Comparison of ENCODE assay signal across 1 cellular context in the genomic region with DNA sequence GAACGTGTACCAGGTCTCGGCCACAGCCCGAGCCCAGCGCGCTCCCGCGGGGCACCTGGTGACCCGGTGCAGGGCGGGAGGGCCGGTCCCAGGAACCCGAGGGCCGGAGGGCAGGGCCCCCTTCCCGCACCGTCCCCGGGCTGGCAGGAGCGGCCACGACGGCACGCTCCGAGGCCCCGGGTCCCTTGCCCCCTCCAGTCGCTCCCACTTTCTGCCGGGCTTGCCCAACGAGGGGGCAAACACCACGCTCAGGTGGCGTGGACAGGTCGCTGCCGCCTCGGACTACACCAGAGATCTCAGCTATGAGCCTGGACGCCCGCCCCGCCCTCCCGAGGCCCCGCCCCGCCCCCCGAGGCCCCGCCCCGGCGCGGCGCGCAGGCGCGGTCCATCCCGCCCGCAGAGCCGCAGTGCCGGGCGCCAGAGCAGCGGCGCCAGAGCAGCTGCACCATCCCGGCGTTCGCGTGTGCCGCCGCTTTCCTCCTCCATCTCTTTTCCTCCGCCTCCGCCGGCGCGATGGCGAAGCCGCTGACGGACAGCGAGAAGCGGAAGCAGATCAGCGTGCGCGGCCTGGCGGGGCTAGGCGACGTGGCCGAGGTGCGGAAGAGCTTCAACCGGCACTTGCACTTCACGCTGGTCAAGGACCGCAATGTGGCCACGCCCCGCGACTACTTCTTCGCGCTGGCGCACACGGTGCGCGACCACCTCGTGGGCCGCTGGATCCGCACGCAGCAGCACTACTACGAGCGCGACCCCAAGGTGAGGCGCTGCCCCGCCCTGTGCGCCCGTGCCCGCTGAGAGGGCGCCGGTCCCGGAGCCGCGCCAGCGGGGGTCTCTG.
TF ChIP-seq lines count a peak whose summit lies in the region.

A gene (plus strand): TSS at position 420 of the 835 bp plus-strand sequence. CDS start 94 bp downstream, at position 514.

TF ChIP-seq in K562, 482 proteins besides CTCF, POLR2A, EP300 and RAD21 (continued from another document and continues in another):
- TF ChIP-seq NFIC (IDR thresholded peaks at IDR 0.05) (0 out of 2 replicates have a peak, but pooled peaks have one; percentile 21), PRPF4 (IDR thresholded peaks at IDR 0.05; ENCODE audit: insufficient read depth, low read depth, low read length, poor library complexity, severe bottlenecking) (no peak), RUNX1 (IDR thresholded peaks at IDR 0.05; ENCODE audit: low read depth) (no peak), XRCC3 (IDR thresholded peaks at IDR 0.05) (no peak), TAL1 (IDR thresholded peaks at IDR 0.05) (no peak), PTTG1 (tag; IDR thresholded peaks at IDR 0.05; ENCODE audit: low read depth) (no peak), MTA2 (IDR thresholded peaks at IDR 0.05; ENCODE audit: low read depth) (no peak), BACH1 (tag; IDR thresholded peaks at IDR 0.05) (no peak), ZNF75A (CRISPR knock-in tag; IDR thresholded peaks at IDR 0.05) (no peak), MCM2 (IDR thresholded peaks at IDR 0.05; ENCODE audit: low read depth) (no peak), MIER1 (IDR thresholded peaks at IDR 0.05; ENCODE audit: low read depth) (no peak), NEUROD1 (IDR thresholded peaks at IDR 0.05; ENCODE audit: borderline replicate concordance, low read depth, low read length, partially characterized antibody) (no peak), OTX1 (CRISPR knock-in tag; IDR thresholded peaks at IDR 0.05) (no peak), NCOA1 (IDR thresholded peaks at IDR 0.05; ENCODE audit: low read depth) (no peak), ZNF124 (CRISPR knock-in tag; IDR thresholded peaks at IDR 0.05) (no peak), MBD2 (IDR thresholded peaks at IDR 0.05; ENCODE audit: borderline replicate concordance, low read depth) (peak; percentile 41; the same call in 1 of the 2 replicates), ADNP (tag; IDR thresholded peaks at IDR 0.05) (no peak), SAP30 (IDR thresholded peaks at IDR 0.05; ENCODE audit: borderline replicate concordance, insufficient read depth, low read depth, low read length, poor library complexity, severe bottlenecking) (peak; percentile 76), TOE1 (IDR thresholded peaks at IDR 0.05; ENCODE audit: borderline replicate concordance) (no peak), TOE1 (CRISPR knock-in tag; IDR thresholded peaks at IDR 0.05; ENCODE audit: borderline replicate concordance, low read depth) (no peak), NR4A1 (CRISPR knock-in tag; IDR thresholded peaks at IDR 0.05) (no peak), NR4A1 (tag; IDR thresholded peaks at IDR 0.05) (no peak), CREB1 (IDR thresholded peaks at IDR 0.05) (peak; percentile 10; the same call in 1 of the 2 replicates), CREB1 (CRISPR knock-in tag; IDR thresholded peaks at IDR 0.05) (no peak), ZNF589 (CRISPR knock-in tag; IDR thresholded peaks at IDR 0.05; ENCODE audit: low read depth) (no peak), EGR1 (conservative IDR thresholded peaks at IDR 0.05) (no peak), KLF1 (tag; IDR thresholded peaks at IDR 0.05) (0 out of 2 replicates have a peak, but pooled peaks have one; percentile 33), POLR3G (IDR thresholded peaks at IDR 0.05; ENCODE audit: extremely low read depth, insufficient read length, insufficient replicate concordance) (no peak), DMBX1 (CRISPR knock-in tag; IDR thresholded peaks at IDR 0.05; ENCODE audit: borderline replicate concordance) (no peak), U2AF1 (optimal IDR thresholded peaks at IDR 0.05; ENCODE audit: low read depth, low read length) (no peak), PHF8 (IDR thresholded peaks at IDR 0.05; ENCODE audit: borderline replicate concordance, low read length) (peak; percentile 88; the same call in 1 of the 2 replicates), MYC (IDR thresholded peaks at IDR 0.05; ENCODE audit: low read depth, low read length) (peak; percentile 55; the same call in 1 of the 2 replicates), MYC (CRISPR knock-in tag; IDR thresholded peaks at IDR 0.05; ENCODE audit: borderline replicate concordance, low read depth) (no peak), CXXC5 (CRISPR knock-in tag; IDR thresholded peaks at IDR 0.05) (peak; percentile 81)
- TF ChIP-seq, protein P1, sequence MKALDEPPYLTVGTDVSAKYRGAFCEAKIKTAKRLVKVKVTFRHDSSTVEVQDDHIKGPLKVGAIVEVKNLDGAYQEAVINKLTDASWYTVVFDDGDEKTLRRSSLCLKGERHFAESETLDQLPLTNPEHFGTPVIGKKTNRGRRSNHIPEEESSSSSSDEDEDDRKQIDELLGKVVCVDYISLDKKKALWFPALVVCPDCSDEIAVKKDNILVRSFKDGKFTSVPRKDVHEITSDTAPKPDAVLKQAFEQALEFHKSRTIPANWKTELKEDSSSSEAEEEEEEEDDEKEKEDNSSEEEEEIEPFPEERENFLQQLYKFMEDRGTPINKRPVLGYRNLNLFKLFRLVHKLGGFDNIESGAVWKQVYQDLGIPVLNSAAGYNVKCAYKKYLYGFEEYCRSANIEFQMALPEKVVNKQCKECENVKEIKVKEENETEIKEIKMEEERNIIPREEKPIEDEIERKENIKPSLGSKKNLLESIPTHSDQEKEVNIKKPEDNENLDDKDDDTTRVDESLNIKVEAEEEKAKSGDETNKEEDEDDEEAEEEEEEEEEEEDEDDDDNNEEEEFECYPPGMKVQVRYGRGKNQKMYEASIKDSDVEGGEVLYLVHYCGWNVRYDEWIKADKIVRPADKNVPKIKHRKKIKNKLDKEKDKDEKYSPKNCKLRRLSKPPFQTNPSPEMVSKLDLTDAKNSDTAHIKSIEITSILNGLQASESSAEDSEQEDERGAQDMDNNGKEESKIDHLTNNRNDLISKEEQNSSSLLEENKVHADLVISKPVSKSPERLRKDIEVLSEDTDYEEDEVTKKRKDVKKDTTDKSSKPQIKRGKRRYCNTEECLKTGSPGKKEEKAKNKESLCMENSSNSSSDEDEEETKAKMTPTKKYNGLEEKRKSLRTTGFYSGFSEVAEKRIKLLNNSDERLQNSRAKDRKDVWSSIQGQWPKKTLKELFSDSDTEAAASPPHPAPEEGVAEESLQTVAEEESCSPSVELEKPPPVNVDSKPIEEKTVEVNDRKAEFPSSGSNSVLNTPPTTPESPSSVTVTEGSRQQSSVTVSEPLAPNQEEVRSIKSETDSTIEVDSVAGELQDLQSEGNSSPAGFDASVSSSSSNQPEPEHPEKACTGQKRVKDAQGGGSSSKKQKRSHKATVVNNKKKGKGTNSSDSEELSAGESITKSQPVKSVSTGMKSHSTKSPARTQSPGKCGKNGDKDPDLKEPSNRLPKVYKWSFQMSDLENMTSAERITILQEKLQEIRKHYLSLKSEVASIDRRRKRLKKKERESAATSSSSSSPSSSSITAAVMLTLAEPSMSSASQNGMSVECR (CRISPR knock-in tag; IDR thresholded peaks at IDR 0.05): peak; percentile 56; the same call in 1 of the 2 replicates
- TF ChIP-seq, protein P2, sequence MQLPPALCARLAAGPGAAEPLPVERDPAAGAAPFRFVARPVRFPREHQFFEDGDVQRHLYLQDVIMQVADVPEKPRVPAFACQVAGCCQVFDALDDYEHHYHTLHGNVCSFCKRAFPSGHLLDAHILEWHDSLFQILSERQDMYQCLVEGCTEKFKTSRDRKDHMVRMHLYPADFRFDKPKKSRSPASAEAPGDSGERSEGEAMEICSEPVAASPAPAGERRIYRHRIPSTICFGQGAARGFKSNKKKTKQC (CRISPR knock-in tag; IDR thresholded peaks at IDR 0.05): peak; percentile 38; the same call in 1 of the 2 replicates
- TF ChIP-seq, protein P3, sequence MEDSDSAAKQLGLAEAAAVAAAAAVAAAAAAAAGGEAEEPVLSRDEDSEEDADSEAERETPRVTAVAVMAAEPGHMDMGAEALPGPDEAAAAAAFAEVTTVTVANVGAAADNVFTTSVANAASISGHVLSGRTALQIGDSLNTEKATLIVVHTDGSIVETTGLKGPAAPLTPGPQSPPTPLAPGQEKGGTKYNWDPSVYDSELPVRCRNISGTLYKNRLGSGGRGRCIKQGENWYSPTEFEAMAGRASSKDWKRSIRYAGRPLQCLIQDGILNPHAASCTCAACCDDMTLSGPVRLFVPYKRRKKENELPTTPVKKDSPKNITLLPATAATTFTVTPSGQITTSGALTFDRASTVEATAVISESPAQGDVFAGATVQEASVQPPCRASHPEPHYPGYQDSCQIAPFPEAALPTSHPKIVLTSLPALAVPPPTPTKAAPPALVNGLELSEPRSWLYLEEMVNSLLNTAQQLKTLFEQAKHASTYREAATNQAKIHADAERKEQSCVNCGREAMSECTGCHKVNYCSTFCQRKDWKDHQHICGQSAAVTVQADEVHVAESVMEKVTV (CRISPR knock-in tag; IDR thresholded peaks at IDR 0.05): no peak
- TF ChIP-seq, protein P4, sequence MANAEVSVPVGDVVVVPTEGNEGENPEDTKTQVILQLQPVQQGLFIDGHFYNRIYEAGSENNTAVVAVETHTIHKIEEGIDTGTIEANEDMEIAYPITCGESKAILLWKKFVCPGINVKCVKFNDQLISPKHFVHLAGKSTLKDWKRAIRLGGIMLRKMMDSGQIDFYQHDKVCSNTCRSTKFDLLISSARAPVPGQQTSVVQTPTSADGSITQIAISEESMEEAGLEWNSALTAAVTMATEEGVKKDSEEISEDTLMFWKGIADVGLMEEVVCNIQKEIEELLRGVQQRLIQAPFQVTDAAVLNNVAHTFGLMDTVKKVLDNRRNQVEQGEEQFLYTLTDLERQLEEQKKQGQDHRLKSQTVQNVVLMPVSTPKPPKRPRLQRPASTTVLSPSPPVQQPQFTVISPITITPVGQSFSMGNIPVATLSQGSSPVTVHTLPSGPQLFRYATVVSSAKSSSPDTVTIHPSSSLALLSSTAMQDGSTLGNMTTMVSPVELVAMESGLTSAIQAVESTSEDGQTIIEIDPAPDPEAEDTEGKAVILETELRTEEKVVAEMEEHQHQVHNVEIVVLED (CRISPR knock-in tag; IDR thresholded peaks at IDR 0.05): peak; percentile 53
- TF ChIP-seq, protein P5, sequence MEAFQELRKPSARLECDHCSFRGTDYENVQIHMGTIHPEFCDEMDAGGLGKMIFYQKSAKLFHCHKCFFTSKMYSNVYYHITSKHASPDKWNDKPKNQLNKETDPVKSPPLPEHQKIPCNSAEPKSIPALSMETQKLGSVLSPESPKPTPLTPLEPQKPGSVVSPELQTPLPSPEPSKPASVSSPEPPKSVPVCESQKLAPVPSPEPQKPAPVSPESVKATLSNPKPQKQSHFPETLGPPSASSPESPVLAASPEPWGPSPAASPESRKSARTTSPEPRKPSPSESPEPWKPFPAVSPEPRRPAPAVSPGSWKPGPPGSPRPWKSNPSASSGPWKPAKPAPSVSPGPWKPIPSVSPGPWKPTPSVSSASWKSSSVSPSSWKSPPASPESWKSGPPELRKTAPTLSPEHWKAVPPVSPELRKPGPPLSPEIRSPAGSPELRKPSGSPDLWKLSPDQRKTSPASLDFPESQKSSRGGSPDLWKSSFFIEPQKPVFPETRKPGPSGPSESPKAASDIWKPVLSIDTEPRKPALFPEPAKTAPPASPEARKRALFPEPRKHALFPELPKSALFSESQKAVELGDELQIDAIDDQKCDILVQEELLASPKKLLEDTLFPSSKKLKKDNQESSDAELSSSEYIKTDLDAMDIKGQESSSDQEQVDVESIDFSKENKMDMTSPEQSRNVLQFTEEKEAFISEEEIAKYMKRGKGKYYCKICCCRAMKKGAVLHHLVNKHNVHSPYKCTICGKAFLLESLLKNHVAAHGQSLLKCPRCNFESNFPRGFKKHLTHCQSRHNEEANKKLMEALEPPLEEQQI (IDR thresholded peaks at IDR 0.05): no peak
- TF ChIP-seq, protein P6, sequence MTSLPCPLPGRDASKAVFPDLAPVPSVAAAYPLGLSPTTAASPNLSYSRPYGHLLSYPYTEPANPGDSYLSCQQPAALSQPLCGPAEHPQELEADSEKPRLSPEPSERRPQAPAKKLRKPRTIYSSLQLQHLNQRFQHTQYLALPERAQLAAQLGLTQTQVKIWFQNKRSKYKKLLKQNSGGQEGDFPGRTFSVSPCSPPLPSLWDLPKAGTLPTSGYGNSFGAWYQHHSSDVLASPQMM (CRISPR knock-in tag; IDR thresholded peaks at IDR 0.05): no peak
- TF ChIP-seq, protein P7, sequence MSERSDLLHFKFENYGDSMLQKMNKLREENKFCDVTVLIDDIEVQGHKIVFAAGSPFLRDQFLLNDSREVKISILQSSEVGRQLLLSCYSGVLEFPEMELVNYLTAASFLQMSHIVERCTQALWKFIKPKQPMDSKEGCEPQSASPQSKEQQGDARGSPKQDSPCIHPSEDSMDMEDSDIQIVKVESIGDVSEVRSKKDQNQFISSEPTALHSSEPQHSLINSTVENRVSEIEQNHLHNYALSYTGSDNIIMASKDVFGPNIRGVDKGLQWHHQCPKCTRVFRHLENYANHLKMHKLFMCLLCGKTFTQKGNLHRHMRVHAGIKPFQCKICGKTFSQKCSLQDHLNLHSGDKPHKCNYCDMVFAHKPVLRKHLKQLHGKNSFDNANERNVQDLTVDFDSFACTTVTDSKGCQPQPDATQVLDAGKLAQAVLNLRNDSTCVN (CRISPR knock-in tag; IDR thresholded peaks at IDR 0.05): no peak
- TF ChIP-seq, protein P8, sequence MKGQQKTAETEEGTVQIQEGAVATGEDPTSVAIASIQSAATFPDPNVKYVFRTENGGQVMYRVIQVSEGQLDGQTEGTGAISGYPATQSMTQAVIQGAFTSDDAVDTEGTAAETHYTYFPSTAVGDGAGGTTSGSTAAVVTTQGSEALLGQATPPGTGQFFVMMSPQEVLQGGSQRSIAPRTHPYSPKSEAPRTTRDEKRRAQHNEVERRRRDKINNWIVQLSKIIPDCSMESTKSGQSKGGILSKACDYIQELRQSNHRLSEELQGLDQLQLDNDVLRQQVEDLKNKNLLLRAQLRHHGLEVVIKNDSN (CRISPR knock-in tag; IDR thresholded peaks at IDR 0.05): peak; percentile 26; the same call in 1 of the 2 replicates
- TF ChIP-seq, protein P9, sequence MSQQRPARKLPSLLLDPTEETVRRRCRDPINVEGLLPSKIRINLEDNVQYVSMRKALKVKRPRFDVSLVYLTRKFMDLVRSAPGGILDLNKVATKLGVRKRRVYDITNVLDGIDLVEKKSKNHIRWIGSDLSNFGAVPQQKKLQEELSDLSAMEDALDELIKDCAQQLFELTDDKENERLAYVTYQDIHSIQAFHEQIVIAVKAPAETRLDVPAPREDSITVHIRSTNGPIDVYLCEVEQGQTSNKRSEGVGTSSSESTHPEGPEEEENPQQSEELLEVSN (IDR thresholded peaks at IDR 0.05; ENCODE audit: borderline replicate concordance in 1 of 2, extremely low read depth in 1 of 2, insufficient read depth in 1 of 2, insufficient read length in 1 of 2, low read depth in 1 of 2, low read length in 1 of 2, poor library complexity in 1 of 2, severe bottlenecking in 1 of 2): peak; percentile 30 to 44
